ENCODE assay signal across 31 cellular contexts in the genomic region with DNA sequence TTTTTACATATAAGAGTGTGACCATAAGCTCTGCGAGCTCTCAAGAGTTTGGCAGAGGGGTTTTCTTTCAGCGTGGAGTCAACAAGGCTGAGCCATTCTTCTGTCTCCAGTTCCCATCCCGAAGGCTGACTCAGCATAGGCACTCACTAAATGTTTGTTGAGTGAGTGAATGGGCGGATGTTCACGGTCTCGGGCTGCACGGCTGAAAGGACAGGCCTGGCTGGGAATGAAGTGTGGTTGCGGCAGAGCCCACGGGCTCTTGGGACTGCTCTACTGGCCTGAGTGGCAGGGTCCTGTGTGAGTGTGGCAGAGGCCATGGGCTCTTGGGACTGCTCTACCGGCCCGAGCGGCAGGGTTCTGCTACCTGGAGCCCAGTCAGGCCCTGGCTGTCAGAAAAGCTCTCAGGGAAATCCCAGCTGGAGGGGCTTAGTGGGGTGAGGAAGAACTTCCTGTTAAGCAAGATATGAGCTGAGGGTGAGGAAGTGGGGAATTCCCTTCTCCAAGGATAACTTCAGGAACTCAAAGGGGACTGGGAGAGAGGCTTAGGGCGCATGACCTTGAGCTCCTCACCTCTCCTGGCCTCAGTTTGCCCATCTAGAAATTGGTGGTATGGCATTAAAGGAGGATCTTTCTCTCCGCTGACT. TPM values are rescaled to one million over a fixed set of nuclear protein-coding genes. Genes with fewer than 3 reads are reported as not detected.
DNase-seq lines count a peak whose midpoint lies in the region; FAIRE-seq and TF ChIP-seq lines count a peak whose summit lies in the region.
"Had no signal": no experiment of that assay in that cellular context is flagged by ENCODE, and none has a peak within 500 bp of the region (broad histone marks: within the 10 kb centered on the region; RNA-seq: fewer than 3 reads in every experiment).

No MANE protein-coding gene starts in this region.

- no peak overlapping the region for H2AK5ac ChIP-seq in H1 (ENCODE audit: low read depth, low read length)

- no peak overlapping the region for H2BK12ac ChIP-seq in H1 (ENCODE audit: low read depth, low read length)

- H3K23me2 ChIP-seq in H1 (ENCODE audit: low read depth, low read length) = no peaks in the 10 kb centered on the region

- H3K27ac ChIP-seq in H1 (ENCODE audit: low read depth, low read length) = no peak overlapping the region
- H3K27ac ChIP-seq: colonic mucosa, esophagus squamous epithelium, hepatocyte, neutrophil, sigmoid colon, uterus had no signal

- H3K36me3 Mint-ChIP-seq in endothelial cell (ENCODE audit: low read depth, unreplicated experiment) = no peaks in the 10 kb centered on the region
- H3K36me3 Mint-ChIP-seq: activated naive CD8-positive, alpha-beta T cell; stimulated activated naive B cell treated with anti-CD40 and anti-IgM and Interleukin-4, amounts not matched to agents 10 μg/mL and 1 μg/mL and 100 μg/mL, for 72 hours had no signal

- DNase-seq in DMS53 (lab: John Stamatoyannopoulos, UW) = peak; percentile 95
- DNase-seq in HT1080 (ENCODE audit: low read depth) = peak; percentile 65
- no peak for DNase-seq in H1 (ENCODE audit: low read depth in 1 of 2, low spot score in 2 of 2)
- DNase-seq in renal cortical epithelial cell (ENCODE audit: low read depth) = peak; percentile 53
- no peak for DNase-seq in endothelial cell (ENCODE audit: low spot score)
- DNase-seq in NOMO-1 (lab: John Stamatoyannopoulos, UW; ENCODE audit: unreplicated experiment in 2 of 2) = no peak
- no peak for DNase-seq in activated CD8-positive, alpha-beta memory T cell treated with anti-CD3 and anti-CD28 coated beads, Interleukin-2, amount 50 U/mL, for 48 hours
- DNase-seq: activated CD4-positive, alpha-beta T cell treated with anti-CD3 and anti-CD28 coated beads for 36 hours; activated CD8-positive, alpha-beta T cell treated with anti-CD3 and anti-CD28 coated beads, Interleukin-2, amount 10 ng/mL, durations not matched to agents 7 days and 5 days; activated effector memory CD4-positive, alpha-beta T cell treated with Interleukin-2 at 50 U/mL for 16 hours; activated T-cell treated with anti-CD3 and anti-CD28 coated beads for 4 hours; anterior cingulate cortex; CD4-positive, alpha-beta T cell; colonic mucosa; DMS153; effector memory CD8-positive, alpha-beta T cell; esophagus squamous epithelium; foreskin melanocyte; IMR-90; NCI-H1092 treated with DMSO at 0.1 percent for 48 hours; NCI-H187; NCI-H2227 treated with DMSO at 0.1 percent for 48 hours; NCI-H526 treated with DMSO at 0.1 percent for 48 hours; sigmoid colon; stimulated activated CD4-positive, alpha-beta T cell treated with anti-CD3 and anti-CD28 coated beads, Interleukin-15, amount 100 ng/mL, for 24 hours; stimulated activated naive B cell treated with anti-CD40 and anti-IgM and Interleukin-4, amounts not matched to agents 10 μg/mL and 1 μg/mL and 100 μg/mL, for 72 hours; uterus had no signal

- H2BK15ac ChIP-seq in H1 (ENCODE audit: low read length) = 0 out of 2 replicates have a peak overlapping the region, but pooled peaks have one; percentile 29

- H3K27ac Mint-ChIP-seq in endothelial cell (ENCODE audit: unreplicated experiment) = no peak overlapping the region
- H3K27ac Mint-ChIP-seq: activated CD4-positive, alpha-beta T cell treated with anti-CD3 and anti-CD28 coated beads for 36 hours; activated CD8-positive, alpha-beta T cell treated with anti-CD3 and anti-CD28 coated beads, Interleukin-2, amount 10 ng/mL, durations not matched to agents 7 days and 5 days; activated naive CD8-positive, alpha-beta T cell; CD4-positive, alpha-beta T cell; effector memory CD8-positive, alpha-beta T cell; stimulated activated naive B cell treated with anti-CD40 and anti-IgM and Interleukin-4, amounts not matched to agents 10 μg/mL and 1 μg/mL and 100 μg/mL, for 72 hours had no signal

- no peaks in the 10 kb centered on the region for H3K4me1 Mint-ChIP-seq in endothelial cell (ENCODE audit: unreplicated experiment)
- H3K4me1 Mint-ChIP-seq: activated CD4-positive, alpha-beta T cell treated with anti-CD3 and anti-CD28 coated beads for 36 hours had no signal

- TF ChIP-seq RAD21 in H1 (IDR thresholded peaks at IDR 0.05 in 1 of 2, conservative IDR thresholded peaks at IDR 0.05 in 1 of 2; ENCODE audit: low read depth in 2 of 2, low read length in 2 of 2) = no peak

- H2AFZ ChIP-seq in H1 (ENCODE audit: low read length) = 0 out of 2 replicates have a peak overlapping the region, but pooled peaks have one; percentile 29
- H2AFZ ChIP-seq: hepatocyte had no signal

- no peak overlapping the region for H3K4ac ChIP-seq in H1 (replicated peaks; ENCODE audit: insufficient read length, low read depth, low read length)

- no peak for TF ChIP-seq POLR2A in H1 (IDR thresholded peaks at IDR 0.05; ENCODE audit: control extremely low read depth in 1 of 2, low read depth in 2 of 2, low read length in 2 of 2)

- H3K79me1 ChIP-seq in H1 (ENCODE audit: low read depth, low read length) = no peaks in the 10 kb centered on the region

- FAIRE-seq in H1 (lab: Jason Lieb, UNC) = no peak
- FAIRE-seq: G401.6 had no signal

- no peak overlapping the region for H2BK5ac ChIP-seq in H1 (ENCODE audit: low read depth, low read length)

- CTCF ChIA-PET in H1 (lab: Charles Lee; ENCODE audit: partially characterized antibody) = no interaction called here

- POLR2A ChIA-PET in H1 (lab: Charles Lee; ENCODE audit: partially characterized antibody) = no interaction called here

- no peak overlapping the region for H4K8ac ChIP-seq in H1 (ENCODE audit: extremely low read depth, insufficient read depth, low read length)

- no peak overlapping the region for H4K91ac ChIP-seq in H1 (replicated peaks; ENCODE audit: insufficient read length, low read length)

- no peak overlapping the region; a peak in 1 of 7 replicates for H3K9ac ChIP-seq in H1 (replicated peaks in 1 of 4; ENCODE audit: extremely low read depth in 1 of 4, low read depth in 3 of 4, low read length in 3 of 4)

- no peak overlapping the region for H3K14ac ChIP-seq in H1 (ENCODE audit: insufficient read length)

- no peaks in the 10 kb centered on the region; a peak in 1 of 7 replicates for H3K4me1 ChIP-seq in H1 (replicated peaks in 1 of 4; ENCODE audit: control insufficient read depth in 3 of 4, insufficient read depth in 4 of 4, low read length in 3 of 4)
- H3K4me1 ChIP-seq: colonic mucosa, uterus had no signal

- H3K27me3 Mint-ChIP-seq in endothelial cell (ENCODE audit: unreplicated experiment) = peaks cover 14% of the 10 kb centered on the region

- WGBS in H1 (ENCODE audit: extremely low coverage in 1 of 2, insufficient coverage in 1 of 2, insufficient read length in 1 of 2, insufficient replicate concordance in 2 of 2, low coverage in 1 of 2, low lambda C conversion rate in 2 of 2, missing lambda C conversion rate in 1 of 2), 2 experiments = 85% methylated on average over 14 of the region's 14 CpGs; no CpG with 5 or more reads in 1 of the 2 experiments

- H3K9me3 Mint-ChIP-seq in endothelial cell (ENCODE audit: unreplicated experiment) = no peaks in the 10 kb centered on the region
- H3K9me3 Mint-ChIP-seq: CD4-positive, alpha-beta T cell; effector memory CD8-positive, alpha-beta T cell; stimulated activated naive B cell treated with anti-CD40 and anti-IgM and Interleukin-4, amounts not matched to agents 10 μg/mL and 1 μg/mL and 100 μg/mL, for 72 hours had no signal

- H3K79me2 ChIP-seq in H1 (ENCODE audit: control insufficient read depth in 1 of 2, insufficient read depth in 2 of 2, low read length in 2 of 2) = no peaks in the 10 kb centered on the region
- H3K79me2 ChIP-seq: hepatocyte had no signal

- H3K36me3 ChIP-seq in H1 (ENCODE audit: control insufficient read depth in 2 of 4, insufficient read depth in 4 of 4, low read length in 3 of 4) = no peaks in the 10 kb centered on the region
- H3K36me3 ChIP-seq: colonic mucosa, esophagus squamous epithelium, neutrophil, sigmoid colon, uterus had no signal

- no peak overlapping the region for H3K4me2 ChIP-seq in H1 (ENCODE audit: insufficient read depth in 1 of 2, low read depth in 2 of 2, low read length in 2 of 2)
- H3K4me2 ChIP-seq: hepatocyte had no signal

- TF ChIP-seq CTCF in H1 (IDR thresholded peaks at IDR 0.05; ENCODE audit: control extremely low read depth in 1 of 3, insufficient read depth in 1 of 3, low read depth in 1 of 3, low read length in 3 of 3) = no peak
- TF ChIP-seq CTCF in endothelial cell (IDR thresholded peaks at IDR 0.05; ENCODE audit: unreplicated experiment) = no peak

- H4K5ac ChIP-seq in H1 (ENCODE audit: insufficient read length, low read depth, low read length) = no peak overlapping the region

- no peaks in the 10 kb centered on the region for H4K20me1 ChIP-seq in H1 (replicated peaks in 1 of 2; ENCODE audit: control insufficient read depth in 1 of 2, insufficient read depth in 2 of 2, low read length in 2 of 2)

- no peaks in the 10 kb centered on the region for H3K9me3 ChIP-seq in H1 (ENCODE audit: insufficient read depth in 2 of 2, low read depth in 1 of 2, low read length in 1 of 2)
- H3K9me3 ChIP-seq: colonic mucosa, esophagus squamous epithelium, neutrophil, sigmoid colon, uterus had no signal

- no peaks in the 10 kb centered on the region for H3K27me3 ChIP-seq in H1 (replicated peaks in 1 of 4; ENCODE audit: control insufficient read depth in 3 of 4, extremely low read depth in 1 of 4, insufficient read depth in 3 of 4, low read length in 3 of 4)
- H3K27me3 ChIP-seq: colonic mucosa, uterus had no signal

- H3K4me3 Mint-ChIP-seq in endothelial cell (ENCODE audit: unreplicated experiment) = no peak overlapping the region
- H3K4me3 Mint-ChIP-seq: activated CD4-positive, alpha-beta T cell treated with anti-CD3 and anti-CD28 coated beads for 36 hours; activated CD8-positive, alpha-beta T cell treated with anti-CD3 and anti-CD28 coated beads, Interleukin-2, amount 10 ng/mL, durations not matched to agents 7 days and 5 days; activated naive CD8-positive, alpha-beta T cell; CD4-positive, alpha-beta T cell; effector memory CD8-positive, alpha-beta T cell; stimulated activated naive B cell treated with anti-CD40 and anti-IgM and Interleukin-4, amounts not matched to agents 10 μg/mL and 1 μg/mL and 100 μg/mL, for 72 hours had no signal

- H2BK20ac ChIP-seq in H1 (ENCODE audit: low read length) = no peak overlapping the region

- H3K18ac ChIP-seq in H1 (ENCODE audit: extremely low read depth, low read length) = no peak overlapping the region

- TF ChIP-seq EP300 in H1 (IDR thresholded peaks at IDR 0.05; ENCODE audit: borderline replicate concordance in 1 of 2, low read depth in 2 of 2, low read length in 2 of 2) = no peak

- no peak overlapping the region for H3K56ac ChIP-seq in H1 (replicated peaks; ENCODE audit: insufficient read length, low read depth, low read length)

- no peak overlapping the region for H2BK120ac ChIP-seq in H1 (replicated peaks; ENCODE audit: low read depth, low read length)

- no peak overlapping the region for H3K4me3 ChIP-seq in H1 (ENCODE audit: extremely low read depth in 1 of 4, insufficient read depth in 2 of 4, low read depth in 3 of 4, low read length in 4 of 4)
- H3K4me3 ChIP-seq: colonic mucosa, esophagus squamous epithelium, hepatocyte, sigmoid colon, uterus had no signal

- H3K23ac ChIP-seq in H1 (ENCODE audit: insufficient read length) = no peak overlapping the region

RNA-seq across cellular contexts. Expression of a gene that starts 56.6 kb away (rescaled TPM):
- total RNA-seq in HT1080 (2014; rRNA removed; shearing (Covaris generic)) = 63.9 and 81.2 TPM in 2 replicates
- 36.2 and 37.1 TPM in 2 replicates for polyA plus RNA-seq in HT1080 (2015; cell fraction: cytosol; rRNA removed)
- polyA plus RNA-seq in HT1080 (2015; cell fraction: nucleus; rRNA removed) = 20.8 and 20.9 TPM in 2 replicates
- 28.4 and 28.5 TPM in 2 replicates for total RNA-seq in H1 (2021; fragmentation: NEBNext Ultra II Directional; extraction: Animal tissue kit (Norgen Biotek cat#: 25700))
- 31.1 and 32.4 TPM in 2 replicates for polyA plus RNA-seq in H1 (2011; rRNA removed)
- polyA plus RNA-seq in H1 (2011; cell fraction: cytosol; rRNA removed) = 35.9 TPM
- polyA plus RNA-seq in H1 (2011; cell fraction: nucleus; rRNA removed) = 31.2 TPM
- 25.9 to 34.1 TPM (median 27.7 TPM) in 4 replicates for polyA plus RNA-seq in H1 (2012, experiment 1 of 2)
- polyA plus RNA-seq in H1 (2012, experiment 2 of 2) = 7.2 TPM
- 21.3 TPM for polyA plus RNA-seq in H1 (2013, experiment 1 of 2)
- polyA plus RNA-seq in H1 (2013, experiment 2 of 2) = 22.1 TPM
- polyA minus RNA-seq in H1 (2011; rRNA and poly(A)+ RNA removed) = 21.0 and 24.5 TPM in 2 replicates
- 16.9 TPM for polyA minus RNA-seq in H1 (2011; cell fraction: cytosol; rRNA and poly(A)+ RNA removed)
- 11.5 TPM for polyA minus RNA-seq in H1 (2011; cell fraction: nucleus; rRNA and poly(A)+ RNA removed)
- total RNA-seq in renal cortical epithelial cell = 31.8 and 33.5 TPM in 2 replicates
- total RNA-seq in endothelial cell (ENCODE audit: unreplicated experiment) = 25.6 TPM

Comparison
In these comparisons a context has a peak if more than half of its experiments do, and no peak if none do; other contexts are left out.
1. DNase-seq: peak in DMS53 (single experiment), HT1080 (single experiment) and renal cortical epithelial cell (single experiment); none in H1 (0 of 2), endothelial cell (single experiment), NOMO-1 (0 of 2) and activated CD8-positive, alpha-beta memory T cell treated with anti-CD3 and anti-CD28 coated beads, Interleukin-2, amount 50 U/mL, for 48 hours (single experiment).